Comparison of ENCODE assay signal across 8 cellular contexts in the genomic region with DNA sequence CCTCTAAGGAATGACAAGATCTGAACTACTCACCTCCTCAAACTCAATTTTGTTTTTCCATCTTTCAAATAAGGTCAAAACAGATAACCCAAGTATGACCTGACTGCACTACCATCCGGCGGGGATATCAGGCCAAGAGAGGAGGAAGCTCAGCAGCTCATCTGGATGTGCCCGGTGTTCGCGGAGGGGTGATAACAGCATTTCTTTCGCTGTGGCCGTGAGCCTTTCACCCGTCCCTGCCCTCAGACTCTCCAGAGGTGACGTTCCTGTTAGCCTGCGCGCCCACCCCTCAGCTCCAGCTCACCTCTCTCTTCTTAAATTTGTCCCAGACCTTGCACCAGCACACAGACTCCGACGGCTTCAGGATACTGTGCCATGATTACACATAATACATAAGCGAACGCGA. TPM values are rescaled to one million over a fixed set of nuclear protein-coding genes. Genes with fewer than 3 reads are reported as not detected.
DNase-seq lines count a peak whose midpoint lies in the region; ATAC-seq and TF ChIP-seq lines count a peak whose summit lies in the region.

No MANE protein-coding gene starts in this region.

- H3K23ac ChIP-seq in mesenchymal stem cell (ENCODE audit: low read length in 2 of 2): no peak overlapping the region

- peak overlapping the region; percentile 81 for H3K4me2 ChIP-seq in mesenchymal stem cell (ENCODE audit: low read length, poor library complexity, severe bottlenecking)

- H3K18ac ChIP-seq in mesenchymal stem cell (ENCODE audit: low read depth in 1 of 2, low read length in 2 of 2): peak overlapping the region in 1 of 2 experiments; percentile 43

- H2BK12ac ChIP-seq in mesenchymal stem cell (ENCODE audit: low read length in 2 of 2): no peak overlapping the region

- H2BK5ac ChIP-seq in mesenchymal stem cell (ENCODE audit: low read depth, low read length, poor library complexity, severe bottlenecking): no peak overlapping the region

- H3K4me1 ChIP-seq in mesenchymal stem cell (ENCODE audit: control insufficient read depth, insufficient read depth, low read depth, low read length): no peaks in the 10 kb centered on the region

- no peak overlapping the region for H2BK120ac ChIP-seq in mesenchymal stem cell (ENCODE audit: low read depth, low read length)

- peak overlapping the region; percentile 82 for H3K4me3 ChIP-seq in choroid plexus epithelial cell (ENCODE audit: low read depth, low read length)
- H3K4me3 ChIP-seq in mesenchymal stem cell (ENCODE audit: insufficient read depth in 1 of 2, low read depth in 1 of 2, low read length in 2 of 2): peak overlapping the region; percentile 69 to 89

- WGBS in mesenchymal stem cell: 61% methylated on average over 16 of the region's 16 CpGs

- H3K36me3 ChIP-seq in mesenchymal stem cell (ENCODE audit: control insufficient read depth in 1 of 2, insufficient read depth in 2 of 2, low read depth in 1 of 2, low read length in 2 of 2): no peaks in the 10 kb centered on the region

- no peak overlapping the region for H4K91ac ChIP-seq in mesenchymal stem cell (ENCODE audit: low read length)

- H3K4me3 Mint-ChIP-seq in stimulated activated naive CD8-positive, alpha-beta T cell treated with anti-CD3 and anti-CD28 coated beads, Interleukin-15, amount 100 ng/mL, for 72 hours: peak overlapping the region; percentile 78 to 96

- TF ChIP-seq CTCF in C4-2B (conservative IDR thresholded peaks at IDR 0.05) (no peak), choroid plexus epithelial cell (conservative IDR thresholded peaks at IDR 0.05; ENCODE audit: low read depth, low read length) (no peak)

- peaks cover 36% of the 10 kb centered on the region for H3K4me1 Mint-ChIP-seq in stimulated activated naive CD8-positive, alpha-beta T cell treated with anti-CD3 and anti-CD28 coated beads, Interleukin-15, amount 100 ng/mL, for 72 hours

- peak overlapping the region in 1 of 2 experiments; percentile 59 for H3K4ac ChIP-seq in mesenchymal stem cell (ENCODE audit: low read depth in 1 of 2, low read length in 2 of 2)

- no peaks in the 10 kb centered on the region for H3K79me1 ChIP-seq in mesenchymal stem cell (replicated peaks; ENCODE audit: low read length, poor library complexity, severe bottlenecking)

- peak overlapping the region; percentile 96 for H3K27ac ChIP-seq in C4-2B
- H3K27ac ChIP-seq in mesenchymal stem cell (ENCODE audit: low read length, poor library complexity, severe bottlenecking): no peak overlapping the region

- H2BK15ac ChIP-seq in mesenchymal stem cell (ENCODE audit: low read depth, poor library complexity, severe bottlenecking): no peak overlapping the region

- DNase-seq in T-helper 2 cell: peak in 3 of 5 experiments; percentile 5 to 50 (median 7)
- DNase-seq in choroid plexus epithelial cell (ENCODE audit: low read depth): no peak
- no peak for DNase-seq in mesenchymal stem cell
- peak in 1 of 2 donors; percentile 19 for DNase-seq in stimulated activated naive CD8-positive, alpha-beta T cell treated with anti-CD3 and anti-CD28 coated beads, Interleukin-15, amount 100 ng/mL, for 72 hours
- DNase-seq in GF-D8 (lab: John Stamatoyannopoulos, UW): no peak

- H3K9me3 Mint-ChIP-seq in stimulated activated naive CD8-positive, alpha-beta T cell treated with anti-CD3 and anti-CD28 coated beads, Interleukin-15, amount 100 ng/mL, for 72 hours: no peaks in the 10 kb centered on the region

- H2AFZ ChIP-seq in mesenchymal stem cell (ENCODE audit: low read depth, low read length): peak overlapping the region; percentile 86

- peak overlapping the region; percentile 95 for H3K27ac Mint-ChIP-seq in stimulated activated naive CD8-positive, alpha-beta T cell treated with anti-CD3 and anti-CD28 coated beads, Interleukin-15, amount 100 ng/mL, for 72 hours

- ATAC-seq in GM19324 (IDR thresholded peaks at IDR 0.05; ENCODE audit: low FRiP score, unreplicated experiment) (peak; percentile 12), HG03280 (IDR thresholded peaks at IDR 0.05; ENCODE audit: unreplicated experiment) (peak; percentile 11)
- ATAC-seq in stimulated activated naive CD8-positive, alpha-beta T cell treated with anti-CD3 and anti-CD28 coated beads, Interleukin-15, amount 100 ng/mL, for 72 hours: peak; percentile 27

- no peaks in the 10 kb centered on the region for H3K9me3 ChIP-seq in mesenchymal stem cell (ENCODE audit: control insufficient read depth, low read length)

- H3K14ac ChIP-seq in mesenchymal stem cell (ENCODE audit: low read length in 2 of 2): no peak overlapping the region

- H3K27me3 Mint-ChIP-seq in stimulated activated naive CD8-positive, alpha-beta T cell treated with anti-CD3 and anti-CD28 coated beads, Interleukin-15, amount 100 ng/mL, for 72 hours: no peaks in the 10 kb centered on the region

- H4K8ac ChIP-seq in mesenchymal stem cell (ENCODE audit: low read length): peak overlapping the region; percentile 61

- peak overlapping the region; percentile 95 for H3K9ac ChIP-seq in mesenchymal stem cell (ENCODE audit: low read length)

- no peak overlapping the region for H2AK5ac ChIP-seq in mesenchymal stem cell (ENCODE audit: low read length, severe bottlenecking)

- H3K27me3 ChIP-seq in mesenchymal stem cell (ENCODE audit: control insufficient read depth in 1 of 2, insufficient read depth in 1 of 2, low read length in 2 of 2): no peaks in the 10 kb centered on the region

RNA-seq across cellular contexts. Expression of a gene that starts 0.5 kb away (rescaled TPM):
- polyA plus RNA-seq in mesenchymal stem cell (2013, experiment 1 of 2): 4.0 TPM
- polyA plus RNA-seq in mesenchymal stem cell (2013, experiment 2 of 2): 3.2 TPM

Comparison
In these comparisons a context has a peak if more than half of its experiments do, and no peak if none do; other contexts are left out.
1. DNase-seq: peak in T-helper 2 cell (3 of 5); none in choroid plexus epithelial cell (single experiment), mesenchymal stem cell (single experiment) and GF-D8 (single experiment).
2. Peak in every context shown above with its lines, with median percentiles within 50 percentile points of each other: ATAC-seq.